Comparison of ENCODE assay signal across 23 cellular contexts in genomic region chr4:148093065-148093464, GRCh38.
"Had no signal": no experiment of that assay in that cellular context is flagged by ENCODE, and none has a peak within 500 bp of the region (broad histone marks: within the 10 kb centered on the region; RNA-seq: fewer than 3 reads in every experiment).

No MANE protein-coding gene starts in this region.

- H3K27ac Mint-ChIP-seq: activated CD4-positive, alpha-beta memory T cell treated with anti-CD3 and anti-CD28 coated beads, Interleukin-2, amount 10 ng/mL, durations not matched to agents 7 days and 5 days; activated CD4-positive, alpha-beta T cell treated with anti-CD3 and anti-CD28 coated beads, Interleukin-2, amount 10 ng/mL, durations not matched to agents 7 days and 5 days; activated naive CD4-positive, alpha-beta T cell treated with anti-CD3 and anti-CD28 coated beads, Interleukin-2, amount 10 ng/mL, durations not matched to agents 7 days and 5 days; activated naive CD4-positive, alpha-beta T cell treated with anti-CD3 and anti-CD28 coated beads, Interleukin-2, amount 50 U/mL, for 72 hours; activated naive CD8-positive, alpha-beta T cell treated with anti-CD3 and anti-CD28 coated beads, Interleukin-2, amount 10 ng/mL, durations not matched to agents 7 days and 5 days; activated T-cell treated with anti-CD3 and anti-CD28 coated beads, Interleukin-2, amount 50 U/mL, for 24 hours; activated T-cell treated with anti-CD3 and anti-CD28 coated beads, Interleukin-2, amount 50 U/mL, for 72 hours; brain had no signal

- H3K27me3 Mint-ChIP-seq: activated CD4-positive, alpha-beta memory T cell treated with anti-CD3 and anti-CD28 coated beads, Interleukin-2, amount 10 ng/mL, durations not matched to agents 7 days and 5 days; activated CD4-positive, alpha-beta T cell treated with anti-CD3 and anti-CD28 coated beads, Interleukin-2, amount 10 ng/mL, durations not matched to agents 7 days and 5 days; activated naive CD4-positive, alpha-beta T cell treated with anti-CD3 and anti-CD28 coated beads, Interleukin-2, amount 10 ng/mL, durations not matched to agents 7 days and 5 days; activated naive CD8-positive, alpha-beta T cell treated with anti-CD3 and anti-CD28 coated beads, Interleukin-2, amount 10 ng/mL, durations not matched to agents 7 days and 5 days; activated T-cell treated with anti-CD3 and anti-CD28 coated beads, Interleukin-2, amount 50 U/mL, for 24 hours had no signal

- H3K36me3 Mint-ChIP-seq: activated naive CD4-positive, alpha-beta T cell treated with anti-CD3 and anti-CD28 coated beads, Interleukin-2, amount 10 ng/mL, durations not matched to agents 7 days and 5 days; brain had no signal

- H3K4me3 Mint-ChIP-seq: activated CD4-positive, alpha-beta memory T cell treated with anti-CD3 and anti-CD28 coated beads, Interleukin-2, amount 10 ng/mL, durations not matched to agents 7 days and 5 days; activated CD4-positive, alpha-beta T cell treated with anti-CD3 and anti-CD28 coated beads, Interleukin-2, amount 10 ng/mL, durations not matched to agents 7 days and 5 days; activated naive CD4-positive, alpha-beta T cell treated with anti-CD3 and anti-CD28 coated beads, Interleukin-2, amount 10 ng/mL, durations not matched to agents 7 days and 5 days; activated naive CD8-positive, alpha-beta T cell treated with anti-CD3 and anti-CD28 coated beads, Interleukin-2, amount 10 ng/mL, durations not matched to agents 7 days and 5 days; activated T-cell treated with anti-CD3 and anti-CD28 coated beads, Interleukin-2, amount 50 U/mL, for 24 hours; activated T-cell treated with anti-CD3 and anti-CD28 coated beads, Interleukin-2, amount 50 U/mL, for 72 hours; brain had no signal

- H3K9me3 Mint-ChIP-seq: activated CD4-positive, alpha-beta memory T cell treated with anti-CD3 and anti-CD28 coated beads, Interleukin-2, amount 10 ng/mL, durations not matched to agents 7 days and 5 days; activated CD4-positive, alpha-beta T cell treated with anti-CD3 and anti-CD28 coated beads, Interleukin-2, amount 10 ng/mL, durations not matched to agents 7 days and 5 days; activated naive CD4-positive, alpha-beta T cell treated with anti-CD3 and anti-CD28 coated beads, Interleukin-2, amount 10 ng/mL, durations not matched to agents 7 days and 5 days; activated naive CD4-positive, alpha-beta T cell treated with anti-CD3 and anti-CD28 coated beads, Interleukin-2, amount 50 U/mL, for 72 hours; activated T-cell treated with anti-CD3 and anti-CD28 coated beads, Interleukin-2, amount 50 U/mL, for 24 hours; brain had no signal

- H3K4me1 Mint-ChIP-seq: activated CD4-positive, alpha-beta T cell treated with anti-CD3 and anti-CD28 coated beads, Interleukin-2, amount 10 ng/mL, durations not matched to agents 7 days and 5 days; activated naive CD4-positive, alpha-beta T cell treated with anti-CD3 and anti-CD28 coated beads, Interleukin-2, amount 10 ng/mL, durations not matched to agents 7 days and 5 days had no signal

- DNase-seq: activated CD4-positive, alpha-beta memory T cell treated with anti-CD3 and anti-CD28 coated beads, Interleukin-2, amount 10 ng/mL, durations not matched to agents 7 days and 5 days; activated CD4-positive, alpha-beta T cell treated with anti-CD3 and anti-CD28 coated beads for 4 hours; activated CD4-positive, alpha-beta T cell treated with anti-CD3 and anti-CD28 coated beads, Interleukin-2, amount 10 ng/mL, durations not matched to agents 7 days and 5 days; activated CD4-positive, alpha-beta T cell treated with anti-CD3 and anti-CD28 coated beads, Interleukin-2, amount 50 U/mL, for 4 hours; activated CD4-positive, CD25-positive, alpha-beta regulatory T cell; activated CD4-positive, CD25-positive, alpha-beta regulatory T cell treated with anti-CD3 and anti-CD28 coated beads, Interleukin-2, amount 50 U/mL, for 72 hours; activated CD8-positive, alpha-beta memory T cell treated with anti-CD3 and anti-CD28 coated beads, Interleukin-2, amount 50 U/mL, for 48 hours; activated gamma-delta T cell; activated naive CD4-positive, alpha-beta T cell; activated naive CD4-positive, alpha-beta T cell treated with anti-CD3 and anti-CD28 coated beads, Interleukin-2, amount 10 ng/mL, durations not matched to agents 7 days and 5 days; activated naive CD8-positive, alpha-beta T cell treated with anti-CD3 and anti-CD28 coated beads, Interleukin-2, amount 10 ng/mL, durations not matched to agents 7 days and 5 days; activated T-cell treated with anti-CD3 and anti-CD28 coated beads for 4 hours; activated T-cell treated with anti-CD3 and anti-CD28 coated beads, Interleukin-2, amount 50 U/mL, for 24 hours; activated T-cell treated with anti-CD3 and anti-CD28 coated beads, Interleukin-2, amount 50 U/mL, for 72 hours; central memory CD4-positive, alpha-beta T cell; cerebellar nuclear complex; cortex of kidney; dermis blood vessel endothelial cell; effector CD8-positive, alpha-beta T cell; head of caudate nucleus; T-helper 2 cell had no signal

- ATAC-seq: activated naive CD4-positive, alpha-beta T cell treated with anti-CD3 and anti-CD28 coated beads, Interleukin-2, amount 50 U/mL, for 72 hours; activated T-cell treated with anti-CD3 and anti-CD28 coated beads, Interleukin-2, amount 50 U/mL, for 72 hours had no signal
